ENCODE assay signal across 2 cellular contexts in genomic region chr4:11366859-11367258, GRCh38.
A peak's percentile ranks its signal among the peaks of the same experiment; 100 is the strongest.
TF ChIP-seq lines count a peak whose summit lies in the region.

No MANE protein-coding gene starts in this region.

TF ChIP-seq in HepG2, 621 proteins besides CTCF, POLR2A, EP300 and RAD21:
- TF ChIP-seq NFAT5 (CRISPR knock-in tag; IDR thresholded peaks at IDR 0.05) (no peak), HNRNPK (IDR thresholded peaks at IDR 0.05; ENCODE audit: low read depth, low read length, poor library complexity, severe bottlenecking) (peak; percentile 86)

TF ChIP-seq in H1, 55 proteins besides CTCF, POLR2A, EP300 and RAD21:
- TF ChIP-seq SAP30 (IDR thresholded peaks at IDR 0.05; ENCODE audit: insufficient read depth, insufficient replicate concordance, low read length) (no peak), ATF2 (IDR thresholded peaks at IDR 0.05; ENCODE audit: low read length) (no peak), CEBPB (IDR thresholded peaks at IDR 0.05; ENCODE audit: low read depth, low read length) (no peak), EZH2 (IDR thresholded peaks at IDR 0.05; ENCODE audit: low read depth, low read length, severe bottlenecking) (no peak), E2F6 (IDR thresholded peaks at IDR 0.05) (no peak), NRF1 (IDR thresholded peaks at IDR 0.05; ENCODE audit: low read depth, low read length) (no peak), KDM4A (IDR thresholded peaks at IDR 0.05; ENCODE audit: low read depth, low read length, severe bottlenecking) (no peak)
